Comparison of ENCODE assay signal across 8 cellular contexts in genomic region chr7:151539055-151539714, GRCh38. TPM values are rescaled to one million over a fixed set of nuclear protein-coding genes. Genes with fewer than 3 reads are reported as not detected.
A peak's percentile ranks its signal among the peaks of the same experiment; 100 is the strongest.
DNase-seq lines count a peak whose midpoint lies in the region; ATAC-seq, FAIRE-seq and TF ChIP-seq lines count a peak whose summit lies in the region.

No MANE protein-coding gene starts in this region.

- H3K27ac Mint-ChIP-seq in brain: peak overlapping the region; percentile 93 to 99 (median 98)
- no peak overlapping the region for H3K27ac Mint-ChIP-seq in natural killer cell treated with Interleukin-12 subunit alpha and Interleukin-12 subunit beta and Interleukin-15 and Interleukin-18, amount 100 ng/mL, for 72 hours
- H3K27ac Mint-ChIP-seq in activated CD4-positive, alpha-beta memory T cell treated with anti-CD3 and anti-CD28 coated beads, Interleukin-2, amount 10 ng/mL, durations not matched to agents 7 days and 5 days: no peak overlapping the region

- no peak for TF ChIP-seq CTCF in brain (conservative IDR thresholded peaks at IDR 0.05)

- no peaks in the 10 kb centered on the region for H3K27me3 Mint-ChIP-seq in brain
- H3K27me3 Mint-ChIP-seq in natural killer cell treated with Interleukin-12 subunit alpha and Interleukin-12 subunit beta and Interleukin-15 and Interleukin-18, amount 100 ng/mL, for 72 hours: peaks cover 11 to 18% of the 10 kb centered on the region in 2 donors
- peaks cover 30% of the 10 kb centered on the region for H3K27me3 Mint-ChIP-seq in activated CD4-positive, alpha-beta memory T cell treated with anti-CD3 and anti-CD28 coated beads, Interleukin-2, amount 10 ng/mL, durations not matched to agents 7 days and 5 days

- POLR2A ChIA-PET in activated CD4-positive, alpha-beta memory T cell treated with anti-CD3 and anti-CD28 coated beads, Interleukin-2, amount 10 ng/mL, durations not matched to agents 7 days and 5 days (lab: Charles Lee): interaction anchor here (0.7 to 1.0 kb wide), 2 partner anchors 8 to 19 kb away, joined by 4 read pairs; partner anchors contain the start of gene RHEB

- peaks cover 34% of the 10 kb centered on the region for H3K4me1 Mint-ChIP-seq in brain
- H3K4me1 Mint-ChIP-seq in natural killer cell treated with Interleukin-12 subunit alpha and Interleukin-12 subunit beta and Interleukin-15 and Interleukin-18, amount 100 ng/mL, for 72 hours (ENCODE audit: low read depth in 2 of 2): peaks cover 22% of the 10 kb centered on the region in 2 donors
- H3K4me1 Mint-ChIP-seq in activated CD4-positive, alpha-beta memory T cell treated with anti-CD3 and anti-CD28 coated beads, Interleukin-2, amount 10 ng/mL, durations not matched to agents 7 days and 5 days: no peaks in the 10 kb centered on the region

- no peaks in the 10 kb centered on the region for H3K36me3 Mint-ChIP-seq in brain
- H3K36me3 Mint-ChIP-seq in natural killer cell treated with Interleukin-12 subunit alpha and Interleukin-12 subunit beta and Interleukin-15 and Interleukin-18, amount 100 ng/mL, for 72 hours: no peaks in the 10 kb centered on the region
- no peaks in the 10 kb centered on the region for H3K36me3 Mint-ChIP-seq in activated CD4-positive, alpha-beta memory T cell treated with anti-CD3 and anti-CD28 coated beads, Interleukin-2, amount 10 ng/mL, durations not matched to agents 7 days and 5 days (ENCODE audit: low read depth)

- H3K9me3 Mint-ChIP-seq in brain: no peaks in the 10 kb centered on the region
- no peaks in the 10 kb centered on the region for H3K9me3 Mint-ChIP-seq in natural killer cell treated with Interleukin-12 subunit alpha and Interleukin-12 subunit beta and Interleukin-15 and Interleukin-18, amount 100 ng/mL, for 72 hours
- H3K9me3 Mint-ChIP-seq in activated CD4-positive, alpha-beta memory T cell treated with anti-CD3 and anti-CD28 coated beads, Interleukin-2, amount 10 ng/mL, durations not matched to agents 7 days and 5 days: no peaks in the 10 kb centered on the region

- FAIRE-seq in urothelium cell line (lab: Jason Lieb, UNC): no peak

- peak; percentile 42 for DNase-seq in NCI-H82 (lab: John Stamatoyannopoulos, UW)
- DNase-seq in NCI-H82 treated with DMSO at 0.1 percent for 48 hours (lab: John Stamatoyannopoulos, UW; ENCODE audit: unreplicated experiment): no peak
- peak; percentile 88 for DNase-seq in NCI-H1092 (lab: John Stamatoyannopoulos, UW)
- DNase-seq in natural killer cell treated with Interleukin-12 subunit alpha and Interleukin-12 subunit beta and Interleukin-15 and Interleukin-18, amount 100 ng/mL, for 72 hours (ENCODE audit: low spot score): no peak
- no peak for DNase-seq in urothelium cell line (ENCODE audit: low spot score)
- no peak for DNase-seq in activated CD4-positive, alpha-beta memory T cell treated with anti-CD3 and anti-CD28 coated beads, Interleukin-2, amount 10 ng/mL, durations not matched to agents 7 days and 5 days
- no peak for DNase-seq in HPDE6-E6E7 (ENCODE audit: extremely low spot score)

- H3K4me3 Mint-ChIP-seq in brain: peak overlapping the region; percentile 65 to 78 (median 76)
- no peak overlapping the region for H3K4me3 Mint-ChIP-seq in natural killer cell treated with Interleukin-12 subunit alpha and Interleukin-12 subunit beta and Interleukin-15 and Interleukin-18, amount 100 ng/mL, for 72 hours
- H3K4me3 Mint-ChIP-seq in activated CD4-positive, alpha-beta memory T cell treated with anti-CD3 and anti-CD28 coated beads, Interleukin-2, amount 10 ng/mL, durations not matched to agents 7 days and 5 days: no peak overlapping the region

- CTCF ChIA-PET in activated CD4-positive, alpha-beta memory T cell treated with anti-CD3 and anti-CD28 coated beads, Interleukin-2, amount 10 ng/mL, durations not matched to agents 7 days and 5 days (lab: Charles Lee): interaction anchor here (0.6 kb wide), 1 partner anchor 394 kb away, joined by 3 read pairs; no protein-coding TSS in a partner anchor

- peak; percentile 43 to 64 for ATAC-seq in natural killer cell treated with Interleukin-12 subunit alpha and Interleukin-12 subunit beta and Interleukin-15 and Interleukin-18, amount 100 ng/mL, for 72 hours

RNA-seq across cellular contexts. Expression of gene RHEB, which starts 19.5 kb away (rescaled TPM):
- polyA plus RNA-seq in brain (ENCODE audit: insufficient read depth, low read depth, low replicate concordance): 145 TPM
- total RNA-seq in natural killer cell treated with Interleukin-12 subunit alpha and Interleukin-12 subunit beta and Interleukin-15 and Interleukin-18, amount 100 ng/mL, for 72 hours: 10 to 100 TPM; 45.4 to 55.8 TPM
- total RNA-seq in activated CD4-positive, alpha-beta memory T cell treated with anti-CD3 and anti-CD28 coated beads, Interleukin-2, amount 10 ng/mL, durations not matched to agents 7 days and 5 days: 10 to 100 TPM; 82.8 to 85.1 TPM

Comparison
In these comparisons a context has a peak if more than half of its experiments do, and no peak if none do; other contexts are left out.
1. DNase-seq: peak in NCI-H82 (single experiment) and NCI-H1092 (single experiment); none in NCI-H82 treated with DMSO at 0.1 percent for 48 hours (single experiment), natural killer cell treated with Interleukin-12 subunit alpha and Interleukin-12 subunit beta and Interleukin-15 and Interleukin-18, amount 100 ng/mL, for 72 hours (single experiment), urothelium cell line (single experiment), activated CD4-positive, alpha-beta memory T cell treated with anti-CD3 and anti-CD28 coated beads, Interleukin-2, amount 10 ng/mL, durations not matched to agents 7 days and 5 days (single experiment) and HPDE6-E6E7 (single experiment).
2. H3K27ac Mint-ChIP-seq: peak in brain (5 of 5); none in natural killer cell treated with Interleukin-12 subunit alpha and Interleukin-12 subunit beta and Interleukin-15 and Interleukin-18, amount 100 ng/mL, for 72 hours (0 of 2) and activated CD4-positive, alpha-beta memory T cell treated with anti-CD3 and anti-CD28 coated beads, Interleukin-2, amount 10 ng/mL, durations not matched to agents 7 days and 5 days (single experiment).
3. H3K4me3 Mint-ChIP-seq: peak in brain (5 of 5); none in natural killer cell treated with Interleukin-12 subunit alpha and Interleukin-12 subunit beta and Interleukin-15 and Interleukin-18, amount 100 ng/mL, for 72 hours (single experiment) and activated CD4-positive, alpha-beta memory T cell treated with anti-CD3 and anti-CD28 coated beads, Interleukin-2, amount 10 ng/mL, durations not matched to agents 7 days and 5 days (single experiment).